Comparison of ENCODE assay signal across 8 cellular contexts in the genomic region with DNA sequence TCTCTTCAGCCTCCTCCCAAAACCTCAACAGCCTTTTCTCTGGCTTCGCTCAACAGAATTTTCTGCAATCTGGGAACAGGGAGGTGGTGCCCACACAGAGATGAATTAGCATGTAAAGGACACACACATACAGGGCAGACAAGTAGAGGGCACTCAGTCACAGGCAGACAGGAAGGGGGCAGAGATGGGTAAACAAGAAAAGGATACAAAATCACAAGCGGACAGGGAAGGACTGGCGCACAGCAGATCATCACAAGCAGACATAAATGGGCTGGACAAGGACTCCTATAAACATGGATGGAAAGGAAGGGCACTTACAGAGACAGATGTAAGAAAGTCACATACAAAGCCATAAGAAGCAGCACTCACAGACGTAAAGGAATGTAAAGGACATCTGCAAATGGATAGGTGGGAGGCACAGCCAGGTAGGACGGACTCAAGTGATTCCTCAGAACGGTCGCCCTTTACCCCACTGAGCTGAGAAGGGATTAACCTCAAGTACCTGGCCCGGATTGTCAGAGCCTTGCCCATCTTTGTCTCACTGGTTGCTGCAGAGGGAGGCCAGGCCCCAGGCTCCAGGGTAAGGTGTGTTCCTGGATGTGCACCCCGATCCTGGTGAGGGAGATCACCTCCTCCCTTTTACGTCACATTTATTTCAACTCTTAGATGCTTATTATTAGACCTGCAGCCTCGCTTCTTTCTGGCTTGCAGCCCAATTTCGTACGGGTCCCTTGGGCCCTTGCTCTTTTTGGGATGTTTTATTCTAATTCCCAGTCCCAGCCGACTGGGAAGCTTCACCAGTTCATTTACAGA. TPM values are rescaled to one million over a fixed set of nuclear protein-coding genes. Genes with fewer than 3 reads are reported as not detected.
DNase-seq lines count a peak whose midpoint lies in the region; ATAC-seq and TF ChIP-seq lines count a peak whose summit lies in the region.

No MANE protein-coding gene starts in this region.

- no peak for TF ChIP-seq RAD21 in liver (IDR thresholded peaks at IDR 0.05)

- ATAC-seq in GM19035 (IDR thresholded peaks at IDR 0.05; ENCODE audit: unreplicated experiment), result peak; percentile 14
- ATAC-seq in HG03520 (IDR thresholded peaks at IDR 0.05; ENCODE audit: unreplicated experiment), result peak; percentile 3
- ATAC-seq in upper lobe of right lung, result peak; percentile 1

- TF ChIP-seq CTCF in astrocyte of the spinal cord (IDR thresholded peaks at IDR 0.05; ENCODE audit: low read depth, low read length) (no peak), liver (IDR thresholded peaks at IDR 0.05; ENCODE audit: low read depth, low read length, missing input control) (no peak), upper lobe of right lung (IDR thresholded peaks at IDR 0.05) (no peak)

- H3K4me3 ChIP-seq in astrocyte of the spinal cord (ENCODE audit: low read depth, low read length) (peak overlapping the region; percentile 97), liver (ENCODE audit: low read depth in 1 of 3, low read length in 3 of 3) (peak overlapping the region; percentile 57 to 91 (median 76)), upper lobe of right lung (peak overlapping the region; percentile 88)

- DNase-seq in Ammon's horn (ENCODE audit: low spot score) (peak; percentile 40), astrocyte of the spinal cord (ENCODE audit: low read depth, low spot score) (no peak), upper lobe of right lung (no peak), DMS79 treated with DMSO at 0.1 percent for 48 hours (lab: John Stamatoyannopoulos, UW) (no peak)
- no peak for DNase-seq in stimulated activated CD4-positive, alpha-beta T cell treated with anti-CD3 and anti-CD28 coated beads, Interleukin-2, amount 100 ng/mL, for 48 hours

- in situ Hi-C loops in astrocyte of the spinal cord (cut with HindIII; ENCODE audit: low sequenced_read_pairs), result no loop called here

- H3K36me3 ChIP-seq in liver (ENCODE audit: control insufficient read depth in 4 of 4, insufficient read depth in 3 of 4, low read depth in 1 of 4, low read length in 3 of 4) (peaks cover 0 to 4% (median under 1%) of the 10 kb centered on the region in 4 donors), upper lobe of right lung (peaks cover 13% of the 10 kb centered on the region)

- H3K27me3 ChIP-seq in liver (ENCODE audit: control insufficient read depth in 4 of 4, insufficient read depth in 4 of 4, low read length in 3 of 4), result no peaks in the 10 kb centered on the region
- H3K27me3 ChIP-seq in upper lobe of right lung, result no peaks in the 10 kb centered on the region

- H3K27ac ChIP-seq in liver (ENCODE audit: low read depth in 1 of 2, low read length in 2 of 2) (peak overlapping the region; percentile 76 to 87), upper lobe of right lung (peak overlapping the region; percentile 89)

- WGBS in liver, result 7% methylated on average over 14 of the region's 14 CpGs

- H3K4me1 ChIP-seq in liver (ENCODE audit: control insufficient read depth in 4 of 4, insufficient read depth in 4 of 4, low read length in 3 of 4) (peaks cover 3 to 28% (median 26%) of the 10 kb centered on the region in 4 donors), upper lobe of right lung (peaks cover 32% of the 10 kb centered on the region)

- peak overlapping the region; percentile 78 to 96 for H3K9ac ChIP-seq in liver (ENCODE audit: low read depth in 1 of 2, low read length in 2 of 2)

- intact Hi-C loops in upper lobe of right lung (cut with DNase I), result no loop called here

- no peaks in the 10 kb centered on the region for H3K9me3 ChIP-seq in liver (ENCODE audit: control insufficient read depth in 4 of 4, low read length in 3 of 4)
- H3K9me3 ChIP-seq in upper lobe of right lung, result no peaks in the 10 kb centered on the region

TF ChIP-seq in liver, 16 proteins besides CTCF, POLR2A, EP300 and RAD21:
- TF ChIP-seq SP1 (IDR thresholded peaks at IDR 0.05), result no peak
- peak; percentile 3 for TF ChIP-seq TAF1 (conservative IDR thresholded peaks at IDR 0.05)
- no peak for TF ChIP-seq RXRA (IDR thresholded peaks at IDR 0.05)
- TF ChIP-seq, protein P1, sequence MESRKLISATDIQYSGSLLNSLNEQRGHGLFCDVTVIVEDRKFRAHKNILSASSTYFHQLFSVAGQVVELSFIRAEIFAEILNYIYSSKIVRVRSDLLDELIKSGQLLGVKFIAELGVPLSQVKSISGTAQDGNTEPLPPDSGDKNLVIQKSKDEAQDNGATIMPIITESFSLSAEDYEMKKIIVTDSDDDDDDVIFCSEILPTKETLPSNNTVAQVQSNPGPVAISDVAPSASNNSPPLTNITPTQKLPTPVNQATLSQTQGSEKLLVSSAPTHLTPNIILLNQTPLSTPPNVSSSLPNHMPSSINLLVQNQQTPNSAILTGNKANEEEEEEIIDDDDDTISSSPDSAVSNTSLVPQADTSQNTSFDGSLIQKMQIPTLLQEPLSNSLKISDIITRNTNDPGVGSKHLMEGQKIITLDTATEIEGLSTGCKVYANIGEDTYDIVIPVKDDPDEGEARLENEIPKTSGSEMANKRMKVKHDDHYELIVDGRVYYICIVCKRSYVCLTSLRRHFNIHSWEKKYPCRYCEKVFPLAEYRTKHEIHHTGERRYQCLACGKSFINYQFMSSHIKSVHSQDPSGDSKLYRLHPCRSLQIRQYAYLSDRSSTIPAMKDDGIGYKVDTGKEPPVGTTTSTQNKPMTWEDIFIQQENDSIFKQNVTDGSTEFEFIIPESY (IDR thresholded peaks at IDR 0.05), result no peak
- TF ChIP-seq, protein P2, sequence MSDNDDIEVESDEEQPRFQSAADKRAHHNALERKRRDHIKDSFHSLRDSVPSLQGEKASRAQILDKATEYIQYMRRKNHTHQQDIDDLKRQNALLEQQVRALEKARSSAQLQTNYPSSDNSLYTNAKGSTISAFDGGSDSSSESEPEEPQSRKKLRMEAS (IDR thresholded peaks at IDR 0.05), result no peak
- TF ChIP-seq FOXA2 (IDR thresholded peaks at IDR 0.05), result no peak
- TF ChIP-seq, protein P3, sequence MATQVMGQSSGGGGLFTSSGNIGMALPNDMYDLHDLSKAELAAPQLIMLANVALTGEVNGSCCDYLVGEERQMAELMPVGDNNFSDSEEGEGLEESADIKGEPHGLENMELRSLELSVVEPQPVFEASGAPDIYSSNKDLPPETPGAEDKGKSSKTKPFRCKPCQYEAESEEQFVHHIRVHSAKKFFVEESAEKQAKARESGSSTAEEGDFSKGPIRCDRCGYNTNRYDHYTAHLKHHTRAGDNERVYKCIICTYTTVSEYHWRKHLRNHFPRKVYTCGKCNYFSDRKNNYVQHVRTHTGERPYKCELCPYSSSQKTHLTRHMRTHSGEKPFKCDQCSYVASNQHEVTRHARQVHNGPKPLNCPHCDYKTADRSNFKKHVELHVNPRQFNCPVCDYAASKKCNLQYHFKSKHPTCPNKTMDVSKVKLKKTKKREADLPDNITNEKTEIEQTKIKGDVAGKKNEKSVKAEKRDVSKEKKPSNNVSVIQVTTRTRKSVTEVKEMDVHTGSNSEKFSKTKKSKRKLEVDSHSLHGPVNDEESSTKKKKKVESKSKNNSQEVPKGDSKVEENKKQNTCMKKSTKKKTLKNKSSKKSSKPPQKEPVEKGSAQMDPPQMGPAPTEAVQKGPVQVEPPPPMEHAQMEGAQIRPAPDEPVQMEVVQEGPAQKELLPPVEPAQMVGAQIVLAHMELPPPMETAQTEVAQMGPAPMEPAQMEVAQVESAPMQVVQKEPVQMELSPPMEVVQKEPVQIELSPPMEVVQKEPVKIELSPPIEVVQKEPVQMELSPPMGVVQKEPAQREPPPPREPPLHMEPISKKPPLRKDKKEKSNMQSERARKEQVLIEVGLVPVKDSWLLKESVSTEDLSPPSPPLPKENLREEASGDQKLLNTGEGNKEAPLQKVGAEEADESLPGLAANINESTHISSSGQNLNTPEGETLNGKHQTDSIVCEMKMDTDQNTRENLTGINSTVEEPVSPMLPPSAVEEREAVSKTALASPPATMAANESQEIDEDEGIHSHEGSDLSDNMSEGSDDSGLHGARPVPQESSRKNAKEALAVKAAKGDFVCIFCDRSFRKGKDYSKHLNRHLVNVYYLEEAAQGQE (IDR thresholded peaks at IDR 0.05), result no peak
- no peak for TF ChIP-seq HNF4A (conservative IDR thresholded peaks at IDR 0.05)

RNA-seq across cellular contexts. Expression of a gene that starts 0.8 kb away (rescaled TPM):
- total RNA-seq in liver (10 to 100 TPM in 1 of 2 donors, 1 to 10 TPM in 1; 8.8 to 10.7 TPM), upper lobe of right lung (48.5 TPM)
- 10 to 100 TPM; 17.9 to 19.3 TPM for polyA plus RNA-seq in liver

RNA-seq across cellular contexts. Expression of a gene that starts 15.0 kb away (rescaled TPM):
- 100 to 1,000 TPM; 120 to 148 TPM for total RNA-seq in liver
- polyA plus RNA-seq in liver, result 100 to 1,000 TPM in 1 of 2 donors, 10 to 100 TPM in 1; 41.7 to 119 TPM
- total RNA-seq in upper lobe of right lung, result 144 TPM

RNA-seq across cellular contexts. Expression of a gene that starts 25.6 kb away (rescaled TPM):
- total RNA-seq in liver, result 10 to 100 TPM; 26.2 to 47.4 TPM
- polyA plus RNA-seq in liver, result 100 to 1,000 TPM in 1 of 2 donors, 10 to 100 TPM in 1; 74.8 to 123 TPM
- 41.8 TPM for total RNA-seq in upper lobe of right lung

RNA-seq across cellular contexts. Expression of a gene that starts 37.9 kb away (rescaled TPM):
- total RNA-seq in liver, result 1 to 10 TPM; 5.6 to 7.5 TPM
- 1 to 10 TPM; 6.0 to 9.9 TPM for polyA plus RNA-seq in liver
- total RNA-seq in upper lobe of right lung, result 28.3 TPM

RNA-seq across cellular contexts. Expression of a gene that starts 38.2 kb away (rescaled TPM):
- total RNA-seq in liver (10 to 100 TPM in 1 of 2 donors, 1 to 10 TPM in 1; 6.9 to 13.5 TPM), upper lobe of right lung (42.4 TPM)
- polyA plus RNA-seq in liver, result 10 to 100 TPM; 10.2 to 12.7 TPM
